ENCODE assay signal across 1 cellular context in the genomic region with DNA sequence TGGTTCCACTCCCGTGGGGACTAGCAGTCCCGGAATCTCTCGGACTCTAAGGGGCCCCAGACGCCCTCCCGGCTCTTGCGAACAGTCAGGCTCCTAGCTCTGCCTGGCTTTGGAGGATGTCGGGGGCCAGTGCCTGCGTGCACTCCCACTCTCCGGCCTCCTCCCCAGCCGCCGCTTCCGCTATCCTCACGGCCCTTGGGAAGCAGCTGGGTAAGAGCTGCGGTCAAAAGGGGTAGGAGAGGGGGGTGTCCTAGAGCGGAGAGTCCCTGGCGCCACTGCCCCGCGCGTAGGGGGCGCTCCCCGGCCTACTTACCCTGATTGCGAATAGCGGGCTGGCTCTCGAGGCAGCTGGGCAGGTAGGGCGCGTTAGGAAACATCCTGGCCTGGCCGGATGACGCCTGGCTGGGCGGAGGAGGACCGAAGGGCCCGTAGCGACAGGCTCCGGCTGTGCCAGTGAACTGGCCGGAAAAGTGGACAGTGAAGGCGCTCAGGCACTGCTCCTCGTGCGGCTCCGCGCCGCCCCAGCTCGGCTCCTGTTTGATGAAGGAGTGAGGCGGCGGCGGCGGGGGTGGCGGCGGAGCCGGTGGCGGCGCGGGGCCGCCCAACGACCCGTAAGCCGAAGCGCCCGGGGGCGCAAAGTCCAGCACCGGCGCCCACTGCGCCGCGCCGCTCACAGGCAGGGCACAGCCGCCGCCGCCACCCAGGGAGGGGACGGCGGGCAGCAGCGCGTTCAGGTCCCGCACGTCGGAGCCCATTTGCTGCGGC.
TF ChIP-seq lines count a peak whose summit lies in the region.

No MANE protein-coding gene starts in this region.

TF ChIP-seq in HepG2, 621 proteins besides CTCF, POLR2A, EP300 and RAD21 (continued from another document and continues in another):
- TF ChIP-seq, protein P1, sequence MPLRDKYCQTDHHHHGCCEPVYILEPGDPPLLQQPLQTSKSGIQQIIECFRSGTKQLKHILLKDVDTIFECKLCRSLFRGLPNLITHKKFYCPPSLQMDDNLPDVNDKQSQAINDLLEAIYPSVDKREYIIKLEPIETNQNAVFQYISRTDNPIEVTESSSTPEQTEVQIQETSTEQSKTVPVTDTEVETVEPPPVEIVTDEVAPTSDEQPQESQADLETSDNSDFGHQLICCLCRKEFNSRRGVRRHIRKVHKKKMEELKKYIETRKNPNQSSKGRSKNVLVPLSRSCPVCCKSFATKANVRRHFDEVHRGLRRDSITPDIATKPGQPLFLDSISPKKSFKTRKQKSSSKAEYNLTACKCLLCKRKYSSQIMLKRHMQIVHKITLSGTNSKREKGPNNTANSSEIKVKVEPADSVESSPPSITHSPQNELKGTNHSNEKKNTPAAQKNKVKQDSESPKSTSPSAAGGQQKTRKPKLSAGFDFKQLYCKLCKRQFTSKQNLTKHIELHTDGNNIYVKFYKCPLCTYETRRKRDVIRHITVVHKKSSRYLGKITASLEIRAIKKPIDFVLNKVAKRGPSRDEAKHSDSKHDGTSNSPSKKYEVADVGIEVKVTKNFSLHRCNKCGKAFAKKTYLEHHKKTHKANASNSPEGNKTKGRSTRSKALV (CRISPR knock-in tag; IDR thresholded peaks at IDR 0.05): peak; percentile 50; the same call in 1 of the 2 replicates
- TF ChIP-seq REXO4 (CRISPR knock-in tag; IDR thresholded peaks at IDR 0.05; ENCODE audit: borderline replicate concordance): no peak
- no peak for TF ChIP-seq ZNF329 (CRISPR knock-in tag; IDR thresholded peaks at IDR 0.05; ENCODE audit: low read depth)
- 0 out of 2 replicates have a peak, but pooled peaks have one; percentile 37 for TF ChIP-seq CCDC6 (CRISPR knock-in tag; IDR thresholded peaks at IDR 0.05)
- TF ChIP-seq, protein P2, sequence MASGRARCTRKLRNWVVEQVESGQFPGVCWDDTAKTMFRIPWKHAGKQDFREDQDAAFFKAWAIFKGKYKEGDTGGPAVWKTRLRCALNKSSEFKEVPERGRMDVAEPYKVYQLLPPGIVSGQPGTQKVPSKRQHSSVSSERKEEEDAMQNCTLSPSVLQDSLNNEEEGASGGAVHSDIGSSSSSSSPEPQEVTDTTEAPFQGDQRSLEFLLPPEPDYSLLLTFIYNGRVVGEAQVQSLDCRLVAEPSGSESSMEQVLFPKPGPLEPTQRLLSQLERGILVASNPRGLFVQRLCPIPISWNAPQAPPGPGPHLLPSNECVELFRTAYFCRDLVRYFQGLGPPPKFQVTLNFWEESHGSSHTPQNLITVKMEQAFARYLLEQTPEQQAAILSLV (CRISPR knock-in tag; IDR thresholded peaks at IDR 0.05; ENCODE audit: borderline replicate concordance): 0 out of 2 replicates have a peak, but pooled peaks have one; percentile 28
- no peak for TF ChIP-seq ZNF24 (IDR thresholded peaks at IDR 0.05)
- TF ChIP-seq, protein P3, sequence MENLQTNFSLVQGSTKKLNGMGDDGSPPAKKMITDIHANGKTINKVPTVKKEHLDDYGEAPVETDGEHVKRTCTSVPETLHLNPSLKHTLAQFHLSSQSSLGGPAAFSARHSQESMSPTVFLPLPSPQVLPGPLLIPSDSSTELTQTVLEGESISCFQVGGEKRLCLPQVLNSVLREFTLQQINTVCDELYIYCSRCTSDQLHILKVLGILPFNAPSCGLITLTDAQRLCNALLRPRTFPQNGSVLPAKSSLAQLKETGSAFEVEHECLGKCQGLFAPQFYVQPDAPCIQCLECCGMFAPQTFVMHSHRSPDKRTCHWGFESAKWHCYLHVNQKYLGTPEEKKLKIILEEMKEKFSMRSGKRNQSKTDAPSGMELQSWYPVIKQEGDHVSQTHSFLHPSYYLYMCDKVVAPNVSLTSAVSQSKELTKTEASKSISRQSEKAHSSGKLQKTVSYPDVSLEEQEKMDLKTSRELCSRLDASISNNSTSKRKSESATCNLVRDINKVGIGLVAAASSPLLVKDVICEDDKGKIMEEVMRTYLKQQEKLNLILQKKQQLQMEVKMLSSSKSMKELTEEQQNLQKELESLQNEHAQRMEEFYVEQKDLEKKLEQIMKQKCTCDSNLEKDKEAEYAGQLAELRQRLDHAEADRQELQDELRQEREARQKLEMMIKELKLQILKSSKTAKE (CRISPR knock-in tag; IDR thresholded peaks at IDR 0.05; ENCODE audit: borderline replicate concordance): no peak
- TF ChIP-seq, protein P4, sequence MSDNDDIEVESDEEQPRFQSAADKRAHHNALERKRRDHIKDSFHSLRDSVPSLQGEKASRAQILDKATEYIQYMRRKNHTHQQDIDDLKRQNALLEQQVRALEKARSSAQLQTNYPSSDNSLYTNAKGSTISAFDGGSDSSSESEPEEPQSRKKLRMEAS (IDR thresholded peaks at IDR 0.05): 0 out of 2 replicates have a peak, but pooled peaks have one; percentile 20
- TF ChIP-seq MTF2 (CRISPR knock-in tag; IDR thresholded peaks at IDR 0.05; ENCODE audit: borderline replicate concordance): peak; percentile 8; the same call in 1 of the 2 replicates
- TF ChIP-seq PCBP1 (IDR thresholded peaks at IDR 0.05; ENCODE audit: borderline replicate concordance, low read depth, low read length): 0 out of 2 replicates have a peak, but pooled peaks have one; percentile 59
- TF ChIP-seq DPF2 (CRISPR knock-in tag; IDR thresholded peaks at IDR 0.05; ENCODE audit: borderline replicate concordance, low read depth): no peak
- TF ChIP-seq, protein P5, sequence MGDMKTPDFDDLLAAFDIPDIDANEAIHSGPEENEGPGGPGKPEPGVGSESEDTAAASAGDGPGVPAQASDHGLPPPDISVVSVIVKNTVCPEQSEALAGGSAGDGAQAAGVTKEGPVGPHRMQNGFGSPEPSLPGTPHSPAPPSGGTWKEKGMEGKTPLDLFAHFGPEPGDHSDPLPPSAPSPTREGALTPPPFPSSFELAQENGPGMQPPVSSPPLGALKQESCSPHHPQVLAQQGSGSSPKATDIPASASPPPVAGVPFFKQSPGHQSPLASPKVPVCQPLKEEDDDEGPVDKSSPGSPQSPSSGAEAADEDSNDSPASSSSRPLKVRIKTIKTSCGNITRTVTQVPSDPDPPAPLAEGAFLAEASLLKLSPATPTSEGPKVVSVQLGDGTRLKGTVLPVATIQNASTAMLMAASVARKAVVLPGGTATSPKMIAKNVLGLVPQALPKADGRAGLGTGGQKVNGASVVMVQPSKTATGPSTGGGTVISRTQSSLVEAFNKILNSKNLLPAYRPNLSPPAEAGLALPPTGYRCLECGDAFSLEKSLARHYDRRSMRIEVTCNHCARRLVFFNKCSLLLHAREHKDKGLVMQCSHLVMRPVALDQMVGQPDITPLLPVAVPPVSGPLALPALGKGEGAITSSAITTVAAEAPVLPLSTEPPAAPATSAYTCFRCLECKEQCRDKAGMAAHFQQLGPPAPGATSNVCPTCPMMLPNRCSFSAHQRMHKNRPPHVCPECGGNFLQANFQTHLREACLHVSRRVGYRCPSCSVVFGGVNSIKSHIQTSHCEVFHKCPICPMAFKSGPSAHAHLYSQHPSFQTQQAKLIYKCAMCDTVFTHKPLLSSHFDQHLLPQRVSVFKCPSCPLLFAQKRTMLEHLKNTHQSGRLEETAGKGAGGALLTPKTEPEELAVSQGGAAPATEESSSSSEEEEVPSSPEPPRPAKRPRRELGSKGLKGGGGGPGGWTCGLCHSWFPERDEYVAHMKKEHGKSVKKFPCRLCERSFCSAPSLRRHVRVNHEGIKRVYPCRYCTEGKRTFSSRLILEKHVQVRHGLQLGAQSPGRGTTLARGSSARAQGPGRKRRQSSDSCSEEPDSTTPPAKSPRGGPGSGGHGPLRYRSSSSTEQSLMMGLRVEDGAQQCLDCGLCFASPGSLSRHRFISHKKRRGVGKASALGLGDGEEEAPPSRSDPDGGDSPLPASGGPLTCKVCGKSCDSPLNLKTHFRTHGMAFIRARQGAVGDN (CRISPR knock-in tag; IDR thresholded peaks at IDR 0.05): peak; percentile 27; the same call in 1 of the 2 replicates
- TF ChIP-seq, protein P6, sequence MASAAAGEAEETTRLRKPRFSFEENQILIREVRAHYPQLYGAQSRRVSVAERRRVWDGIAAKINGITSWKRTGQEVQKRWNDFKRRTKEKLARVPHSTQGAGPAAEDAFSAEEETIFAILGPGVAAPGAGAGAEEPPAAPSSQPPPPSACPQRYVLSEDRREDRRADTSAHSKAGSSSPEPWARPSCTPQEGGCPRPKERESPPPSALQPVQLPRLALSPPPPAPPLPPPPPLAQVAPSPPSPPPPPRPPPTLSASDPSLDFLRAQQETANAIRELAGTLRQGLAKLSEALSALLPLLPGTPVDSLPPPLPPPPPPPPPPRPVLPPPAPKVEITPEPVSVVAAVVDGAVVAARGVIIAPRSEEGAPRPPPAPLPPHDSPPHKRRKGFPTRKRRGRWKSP (CRISPR knock-in tag; IDR thresholded peaks at IDR 0.05): peak; percentile 97
- TF ChIP-seq, protein P7, sequence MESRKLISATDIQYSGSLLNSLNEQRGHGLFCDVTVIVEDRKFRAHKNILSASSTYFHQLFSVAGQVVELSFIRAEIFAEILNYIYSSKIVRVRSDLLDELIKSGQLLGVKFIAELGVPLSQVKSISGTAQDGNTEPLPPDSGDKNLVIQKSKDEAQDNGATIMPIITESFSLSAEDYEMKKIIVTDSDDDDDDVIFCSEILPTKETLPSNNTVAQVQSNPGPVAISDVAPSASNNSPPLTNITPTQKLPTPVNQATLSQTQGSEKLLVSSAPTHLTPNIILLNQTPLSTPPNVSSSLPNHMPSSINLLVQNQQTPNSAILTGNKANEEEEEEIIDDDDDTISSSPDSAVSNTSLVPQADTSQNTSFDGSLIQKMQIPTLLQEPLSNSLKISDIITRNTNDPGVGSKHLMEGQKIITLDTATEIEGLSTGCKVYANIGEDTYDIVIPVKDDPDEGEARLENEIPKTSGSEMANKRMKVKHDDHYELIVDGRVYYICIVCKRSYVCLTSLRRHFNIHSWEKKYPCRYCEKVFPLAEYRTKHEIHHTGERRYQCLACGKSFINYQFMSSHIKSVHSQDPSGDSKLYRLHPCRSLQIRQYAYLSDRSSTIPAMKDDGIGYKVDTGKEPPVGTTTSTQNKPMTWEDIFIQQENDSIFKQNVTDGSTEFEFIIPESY (CRISPR knock-in tag; IDR thresholded peaks at IDR 0.05): 0 out of 2 replicates have a peak, but pooled peaks have one; percentile 48
- TF ChIP-seq, protein P8, sequence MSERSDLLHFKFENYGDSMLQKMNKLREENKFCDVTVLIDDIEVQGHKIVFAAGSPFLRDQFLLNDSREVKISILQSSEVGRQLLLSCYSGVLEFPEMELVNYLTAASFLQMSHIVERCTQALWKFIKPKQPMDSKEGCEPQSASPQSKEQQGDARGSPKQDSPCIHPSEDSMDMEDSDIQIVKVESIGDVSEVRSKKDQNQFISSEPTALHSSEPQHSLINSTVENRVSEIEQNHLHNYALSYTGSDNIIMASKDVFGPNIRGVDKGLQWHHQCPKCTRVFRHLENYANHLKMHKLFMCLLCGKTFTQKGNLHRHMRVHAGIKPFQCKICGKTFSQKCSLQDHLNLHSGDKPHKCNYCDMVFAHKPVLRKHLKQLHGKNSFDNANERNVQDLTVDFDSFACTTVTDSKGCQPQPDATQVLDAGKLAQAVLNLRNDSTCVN (CRISPR knock-in tag; IDR thresholded peaks at IDR 0.05; ENCODE audit: borderline replicate concordance): no peak
- TF ChIP-seq POLR2G (IDR thresholded peaks at IDR 0.05; ENCODE audit: low read depth, low read length): peak; percentile 49
- TF ChIP-seq, protein P9, sequence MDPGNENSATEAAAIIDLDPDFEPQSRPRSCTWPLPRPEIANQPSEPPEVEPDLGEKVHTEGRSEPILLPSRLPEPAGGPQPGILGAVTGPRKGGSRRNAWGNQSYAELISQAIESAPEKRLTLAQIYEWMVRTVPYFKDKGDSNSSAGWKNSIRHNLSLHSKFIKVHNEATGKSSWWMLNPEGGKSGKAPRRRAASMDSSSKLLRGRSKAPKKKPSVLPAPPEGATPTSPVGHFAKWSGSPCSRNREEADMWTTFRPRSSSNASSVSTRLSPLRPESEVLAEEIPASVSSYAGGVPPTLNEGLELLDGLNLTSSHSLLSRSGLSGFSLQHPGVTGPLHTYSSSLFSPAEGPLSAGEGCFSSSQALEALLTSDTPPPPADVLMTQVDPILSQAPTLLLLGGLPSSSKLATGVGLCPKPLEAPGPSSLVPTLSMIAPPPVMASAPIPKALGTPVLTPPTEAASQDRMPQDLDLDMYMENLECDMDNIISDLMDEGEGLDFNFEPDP (CRISPR knock-in tag; conservative IDR thresholded peaks at IDR 0.05): no peak
- peak; percentile 20 for TF ChIP-seq ASH2L (IDR thresholded peaks at IDR 0.05; ENCODE audit: insufficient read length, low read depth, low read length)
- TF ChIP-seq, protein P10, sequence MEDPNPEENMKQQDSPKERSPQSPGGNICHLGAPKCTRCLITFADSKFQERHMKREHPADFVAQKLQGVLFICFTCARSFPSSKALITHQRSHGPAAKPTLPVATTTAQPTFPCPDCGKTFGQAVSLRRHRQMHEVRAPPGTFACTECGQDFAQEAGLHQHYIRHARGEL (CRISPR knock-in tag; IDR thresholded peaks at IDR 0.05): 0 out of 2 replicates have a peak, but pooled peaks have one; percentile 33
- TF ChIP-seq HNF4G (IDR thresholded peaks at IDR 0.05; ENCODE audit: borderline replicate concordance, low read depth, low read length): peak; percentile 19; the same call in 1 of the 2 replicates
- TF ChIP-seq HNF4G (CRISPR knock-in tag; IDR thresholded peaks at IDR 0.05; ENCODE audit: borderline replicate concordance, low read depth): no peak
- TF ChIP-seq HNRNPLL (IDR thresholded peaks at IDR 0.05; ENCODE audit: low read depth, low read length, poor library complexity, severe bottlenecking): peak; percentile 61
- TF ChIP-seq PCBP2 (optimal IDR thresholded peaks at IDR 0.05; ENCODE audit: low read depth, low read length, poor library complexity, severe bottlenecking): no peak
- TF ChIP-seq, protein P11, sequence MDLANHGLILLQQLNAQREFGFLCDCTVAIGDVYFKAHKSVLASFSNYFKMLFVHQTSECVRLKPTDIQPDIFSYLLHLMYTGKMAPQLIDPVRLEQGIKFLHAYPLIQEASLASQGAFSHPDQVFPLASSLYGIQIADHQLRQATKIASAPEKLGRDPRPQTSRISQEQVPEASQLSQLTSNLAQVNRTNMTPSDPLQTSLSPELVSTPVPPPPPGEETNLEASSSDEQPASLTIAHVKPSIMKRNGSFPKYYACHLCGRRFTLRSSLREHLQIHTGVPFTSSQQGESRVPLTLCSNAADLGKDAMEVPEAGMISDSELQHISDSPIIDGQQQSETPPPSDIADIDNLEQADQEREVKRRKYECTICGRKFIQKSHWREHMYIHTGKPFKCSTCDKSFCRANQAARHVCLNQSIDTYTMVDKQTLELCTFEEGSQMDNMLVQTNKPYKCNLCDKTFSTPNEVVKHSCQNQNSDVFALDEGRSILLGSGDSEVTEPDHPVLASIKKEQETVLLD (CRISPR knock-in tag; IDR thresholded peaks at IDR 0.05; ENCODE audit: low read depth): peak; percentile 35; the same call in 1 of the 2 replicates
- TF ChIP-seq NPAS2 (CRISPR knock-in tag; IDR thresholded peaks at IDR 0.05; ENCODE audit: borderline replicate concordance): no peak
- no peak for TF ChIP-seq CCAR2 (optimal IDR thresholded peaks at IDR 0.05; ENCODE audit: low read depth, low read length)
- 0 out of 2 replicates have a peak, but pooled peaks have one; percentile 50 for TF ChIP-seq ZNF891 (CRISPR knock-in tag; IDR thresholded peaks at IDR 0.05)
- TF ChIP-seq POLR2AphosphoS2 (IDR thresholded peaks at IDR 0.05; ENCODE audit: low read depth, low read length): no peak
- no peak for TF ChIP-seq SOX6 (IDR thresholded peaks at IDR 0.05)
- 0 out of 2 replicates have a peak, but pooled peaks have one; percentile 29 for TF ChIP-seq SOX6 (CRISPR knock-in tag; IDR thresholded peaks at IDR 0.05)
- TF ChIP-seq, protein P12, sequence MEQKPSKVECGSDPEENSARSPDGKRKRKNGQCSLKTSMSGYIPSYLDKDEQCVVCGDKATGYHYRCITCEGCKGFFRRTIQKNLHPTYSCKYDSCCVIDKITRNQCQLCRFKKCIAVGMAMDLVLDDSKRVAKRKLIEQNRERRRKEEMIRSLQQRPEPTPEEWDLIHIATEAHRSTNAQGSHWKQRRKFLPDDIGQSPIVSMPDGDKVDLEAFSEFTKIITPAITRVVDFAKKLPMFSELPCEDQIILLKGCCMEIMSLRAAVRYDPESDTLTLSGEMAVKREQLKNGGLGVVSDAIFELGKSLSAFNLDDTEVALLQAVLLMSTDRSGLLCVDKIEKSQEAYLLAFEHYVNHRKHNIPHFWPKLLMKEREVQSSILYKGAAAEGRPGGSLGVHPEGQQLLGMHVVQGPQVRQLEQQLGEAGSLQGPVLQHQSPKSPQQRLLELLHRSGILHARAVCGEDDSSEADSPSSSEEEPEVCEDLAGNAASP (CRISPR knock-in tag; IDR thresholded peaks at IDR 0.05; ENCODE audit: borderline replicate concordance): no peak
- 0 out of 2 replicates have a peak, but pooled peaks have one; percentile 30 for TF ChIP-seq HNRNPL (IDR thresholded peaks at IDR 0.05; ENCODE audit: low read depth, low read length)
